8 cellular contexts compared by ENCODE assay signal in the genomic region with DNA sequence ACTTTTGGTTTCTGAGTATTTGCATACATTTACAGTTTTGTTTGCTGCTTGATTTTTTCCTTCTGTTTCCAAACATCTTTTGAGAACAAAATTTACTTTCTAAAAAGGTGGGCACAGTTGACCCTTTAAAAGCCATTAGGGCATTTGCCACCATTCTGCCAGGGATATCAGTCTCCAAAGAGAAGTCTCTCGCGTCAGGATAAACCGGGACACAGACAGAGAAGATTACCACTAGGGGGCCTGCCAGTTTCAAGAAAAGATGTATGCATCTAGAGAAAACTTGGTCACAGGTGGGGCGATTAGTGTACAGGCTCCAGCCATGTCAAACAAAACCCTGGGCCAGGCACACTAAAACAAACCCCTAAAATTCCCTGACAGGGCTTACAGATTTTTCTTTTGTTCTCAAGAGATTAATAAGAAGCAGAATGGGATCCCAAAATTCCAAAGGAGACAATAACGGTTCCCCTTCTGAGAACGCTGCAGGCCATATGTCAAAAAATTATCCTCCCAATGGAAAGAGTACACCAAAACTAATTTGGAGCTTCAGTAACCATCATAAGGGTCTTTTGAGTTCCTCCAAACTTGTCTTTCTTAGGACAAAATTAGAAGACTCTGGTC. TPM values are rescaled to one million over a fixed set of nuclear protein-coding genes. Genes with fewer than 3 reads are reported as not detected.
DNase-seq lines count a peak whose midpoint lies in the region; ATAC-seq and TF ChIP-seq lines count a peak whose summit lies in the region.

No MANE protein-coding gene starts in this region.

- intact Hi-C loops in right cardiac atrium (cut with DNase I), result no loop called here

- ATAC-seq in right cardiac atrium (no peak), HG02884 (IDR thresholded peaks at IDR 0.05; ENCODE audit: unreplicated experiment) (no peak)

- 44% methylated on average over 6 of the region's 6 CpGs for WGBS in right cardiac atrium

- no peak overlapping the region for H3K4me3 ChIP-seq in GM12864 (ENCODE audit: low read depth, low read length)
- H3K4me3 ChIP-seq in right cardiac atrium (ENCODE audit: low read length), result no peak overlapping the region

- H3K27me3 ChIP-seq in layer of hippocampus (ENCODE audit: control insufficient read depth, insufficient read depth, low read length) (no peaks in the 10 kb centered on the region), right cardiac atrium (ENCODE audit: control insufficient read depth, insufficient read depth) (no peaks in the 10 kb centered on the region)

- DNase-seq in AG08396 (ENCODE audit: low spot score) (peak; percentile 45), GM12864 (ENCODE audit: low read depth) (peak; percentile 19), NCI-H1048 (lab: John Stamatoyannopoulos, UW) (peak; percentile 0), right cardiac atrium (no peak)
- DNase-seq in central memory CD4-positive, alpha-beta T cell, result no peak

- no peaks in the 10 kb centered on the region for H3K9me3 ChIP-seq in right cardiac atrium (ENCODE audit: control insufficient read depth, low read length)

- no peaks in the 10 kb centered on the region for H3K4me1 ChIP-seq in right cardiac atrium (ENCODE audit: control insufficient read depth, insufficient read depth, low read length)

- TF ChIP-seq CTCF in GM12864 (IDR thresholded peaks at IDR 0.05; ENCODE audit: low read depth, low read length, missing control alignments), result peak; percentile 73

- H3K27ac ChIP-seq in angular gyrus (ENCODE audit: low read depth, low read length) (peak overlapping the region; percentile 6), layer of hippocampus (ENCODE audit: low read depth, low read length) (peak overlapping the region; percentile 27), right cardiac atrium (ENCODE audit: low read length) (no peak overlapping the region)

RNA-seq across cellular contexts. Expression of gene PABPC3, which starts 10.7 kb away (rescaled TPM):
- total RNA-seq in right cardiac atrium, result under 1 TPM; 0.09 to 0.14 (median 0.10) TPM
- 0.05 TPM for polyA plus RNA-seq in right cardiac atrium

Comparison
In these comparisons a context has a peak if more than half of its experiments do, and no peak if none do; other contexts are left out.
1. DNase-seq: peak in AG08396 (single experiment), GM12864 (single experiment) and NCI-H1048 (single experiment); none in central memory CD4-positive, alpha-beta T cell (single experiment) and right cardiac atrium (0 of 3).